ENCODE assay signal across 1 cellular context in genomic region chr7:143906895-143907294, GRCh38.
TF ChIP-seq lines count a peak whose summit lies in the region.

No MANE protein-coding gene starts in this region.

TF ChIP-seq in HepG2, 621 proteins besides CTCF, POLR2A, EP300 and RAD21 (continued from another document and continues in another):
- TF ChIP-seq, protein P1, sequence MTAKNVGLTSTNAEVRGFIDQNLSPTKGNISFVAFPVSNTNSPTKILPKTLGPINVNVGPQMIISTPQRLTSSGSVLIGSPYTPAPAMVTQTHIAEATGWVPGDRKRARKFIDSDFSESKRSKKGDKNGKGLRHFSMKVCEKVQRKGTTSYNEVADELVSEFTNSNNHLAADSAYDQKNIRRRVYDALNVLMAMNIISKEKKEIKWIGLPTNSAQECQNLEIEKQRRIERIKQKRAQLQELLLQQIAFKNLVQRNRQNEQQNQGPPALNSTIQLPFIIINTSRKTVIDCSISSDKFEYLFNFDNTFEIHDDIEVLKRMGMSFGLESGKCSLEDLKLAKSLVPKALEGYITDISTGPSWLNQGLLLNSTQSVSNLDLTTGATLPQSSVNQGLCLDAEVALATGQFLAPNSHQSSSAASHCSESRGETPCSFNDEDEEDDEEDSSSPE (CRISPR knock-in tag; IDR thresholded peaks at IDR 0.05): peak; percentile 25; the same call in 1 of the 2 replicates
- TF ChIP-seq PBX3 (CRISPR knock-in tag; IDR thresholded peaks at IDR 0.05; ENCODE audit: borderline replicate concordance) (no peak), SNRNP70 (IDR thresholded peaks at IDR 0.05; ENCODE audit: low read depth, low read length) (no peak), SRSF4 (IDR thresholded peaks at IDR 0.05; ENCODE audit: low read depth, low read length, poor library complexity, severe bottlenecking) (no peak), RAD51 (IDR thresholded peaks at IDR 0.05; ENCODE audit: borderline replicate concordance) (no peak), ZNF670 (CRISPR knock-in tag; IDR thresholded peaks at IDR 0.05; ENCODE audit: borderline replicate concordance) (peak; percentile 83), TCF7 (IDR thresholded peaks at IDR 0.05; ENCODE audit: low read depth) (peak; percentile 97), ZNF430 (CRISPR knock-in tag; IDR thresholded peaks at IDR 0.05) (0 out of 2 replicates have a peak, but pooled peaks have one; percentile 49), CBX5 (CRISPR knock-in tag; IDR thresholded peaks at IDR 0.05; ENCODE audit: borderline replicate concordance) (peak; percentile 96), CHD2 (IDR thresholded peaks at IDR 0.05; ENCODE audit: low read depth, low read length) (peak; percentile 23; the same call in 1 of the 2 replicates), ZNF235 (CRISPR knock-in tag; IDR thresholded peaks at IDR 0.05; ENCODE audit: borderline replicate concordance) (no peak), MBNL3 (CRISPR knock-in tag; conservative IDR thresholded peaks at IDR 0.05) (no peak), ZNF841 (CRISPR knock-in tag; IDR thresholded peaks at IDR 0.05; ENCODE audit: borderline replicate concordance) (no peak), ZNF776 (CRISPR knock-in tag; IDR thresholded peaks at IDR 0.05) (no peak), GATA4 (IDR thresholded peaks at IDR 0.05; ENCODE audit: borderline replicate concordance, low read depth) (no peak), ZNF614 (CRISPR knock-in tag; IDR thresholded peaks at IDR 0.05; ENCODE audit: borderline replicate concordance) (peak; percentile 84; the same call in 1 of the 2 replicates), ISL2 (CRISPR knock-in tag; IDR thresholded peaks at IDR 0.05) (peak; percentile 83), PRDM10 (CRISPR knock-in tag; IDR thresholded peaks at IDR 0.05; ENCODE audit: low read depth) (peak; percentile 69; the same call in 1 of the 2 replicates), ZNF777 (CRISPR knock-in tag; IDR thresholded peaks at IDR 0.05) (0 out of 2 replicates have a peak, but pooled peaks have one; percentile 17), CBX2 (IDR thresholded peaks at IDR 0.05; ENCODE audit: low read depth, low read length) (no peak), CBX2 (CRISPR knock-in tag; IDR thresholded peaks at IDR 0.05; ENCODE audit: low read depth) (no peak), KDM5A (IDR thresholded peaks at IDR 0.05; ENCODE audit: borderline replicate concordance, low read length) (no peak), ZNF660 (CRISPR knock-in tag; IDR thresholded peaks at IDR 0.05; ENCODE audit: borderline replicate concordance, low read depth) (no peak), FIP1L1 (IDR thresholded peaks at IDR 0.05; ENCODE audit: borderline replicate concordance, insufficient read depth, low read depth, low read length) (no peak), CEBPG (CRISPR knock-in tag; IDR thresholded peaks at IDR 0.05) (peak; percentile 99), PHF8 (CRISPR knock-in tag; IDR thresholded peaks at IDR 0.05) (0 out of 2 replicates have a peak, but pooled peaks have one; percentile 37), ZKSCAN5 (CRISPR knock-in tag; IDR thresholded peaks at IDR 0.05) (0 out of 2 replicates have a peak, but pooled peaks have one; percentile 26), ZNF737 (CRISPR knock-in tag; IDR thresholded peaks at IDR 0.05; ENCODE audit: borderline replicate concordance) (no peak), ZNF282 (IDR thresholded peaks at IDR 0.05; ENCODE audit: partially characterized antibody) (no peak), NR2F1 (CRISPR knock-in tag; IDR thresholded peaks at IDR 0.05) (peak; percentile 92 to 94), ZNF713 (CRISPR knock-in tag; IDR thresholded peaks at IDR 0.05) (no peak), ZNF225 (CRISPR knock-in tag; IDR thresholded peaks at IDR 0.05) (no peak), ZNF800 (CRISPR knock-in tag; IDR thresholded peaks at IDR 0.05) (no peak), GATAD2A (CRISPR knock-in tag; IDR thresholded peaks at IDR 0.05) (peak; percentile 98), ZNF232 (CRISPR knock-in tag; IDR thresholded peaks at IDR 0.05; ENCODE audit: borderline replicate concordance) (0 out of 2 replicates have a peak, but pooled peaks have one; percentile 55), NFYB (CRISPR knock-in tag; IDR thresholded peaks at IDR 0.05) (no peak)
- TF ChIP-seq, protein P2, sequence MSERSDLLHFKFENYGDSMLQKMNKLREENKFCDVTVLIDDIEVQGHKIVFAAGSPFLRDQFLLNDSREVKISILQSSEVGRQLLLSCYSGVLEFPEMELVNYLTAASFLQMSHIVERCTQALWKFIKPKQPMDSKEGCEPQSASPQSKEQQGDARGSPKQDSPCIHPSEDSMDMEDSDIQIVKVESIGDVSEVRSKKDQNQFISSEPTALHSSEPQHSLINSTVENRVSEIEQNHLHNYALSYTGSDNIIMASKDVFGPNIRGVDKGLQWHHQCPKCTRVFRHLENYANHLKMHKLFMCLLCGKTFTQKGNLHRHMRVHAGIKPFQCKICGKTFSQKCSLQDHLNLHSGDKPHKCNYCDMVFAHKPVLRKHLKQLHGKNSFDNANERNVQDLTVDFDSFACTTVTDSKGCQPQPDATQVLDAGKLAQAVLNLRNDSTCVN (CRISPR knock-in tag; IDR thresholded peaks at IDR 0.05; ENCODE audit: borderline replicate concordance): peak; percentile 62; the same call in 1 of the 2 replicates
- TF ChIP-seq, protein P3, sequence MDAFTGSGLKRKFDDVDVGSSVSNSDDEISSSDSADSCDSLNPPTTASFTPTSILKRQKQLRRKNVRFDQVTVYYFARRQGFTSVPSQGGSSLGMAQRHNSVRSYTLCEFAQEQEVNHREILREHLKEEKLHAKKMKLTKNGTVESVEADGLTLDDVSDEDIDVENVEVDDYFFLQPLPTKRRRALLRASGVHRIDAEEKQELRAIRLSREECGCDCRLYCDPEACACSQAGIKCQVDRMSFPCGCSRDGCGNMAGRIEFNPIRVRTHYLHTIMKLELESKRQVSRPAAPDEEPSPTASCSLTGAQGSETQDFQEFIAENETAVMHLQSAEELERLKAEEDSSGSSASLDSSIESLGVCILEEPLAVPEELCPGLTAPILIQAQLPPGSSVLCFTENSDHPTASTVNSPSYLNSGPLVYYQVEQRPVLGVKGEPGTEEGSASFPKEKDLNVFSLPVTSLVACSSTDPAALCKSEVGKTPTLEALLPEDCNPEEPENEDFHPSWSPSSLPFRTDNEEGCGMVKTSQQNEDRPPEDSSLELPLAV (CRISPR knock-in tag; conservative IDR thresholded peaks at IDR 0.05; ENCODE audit: low read depth): no peak
- TF ChIP-seq, protein P4, sequence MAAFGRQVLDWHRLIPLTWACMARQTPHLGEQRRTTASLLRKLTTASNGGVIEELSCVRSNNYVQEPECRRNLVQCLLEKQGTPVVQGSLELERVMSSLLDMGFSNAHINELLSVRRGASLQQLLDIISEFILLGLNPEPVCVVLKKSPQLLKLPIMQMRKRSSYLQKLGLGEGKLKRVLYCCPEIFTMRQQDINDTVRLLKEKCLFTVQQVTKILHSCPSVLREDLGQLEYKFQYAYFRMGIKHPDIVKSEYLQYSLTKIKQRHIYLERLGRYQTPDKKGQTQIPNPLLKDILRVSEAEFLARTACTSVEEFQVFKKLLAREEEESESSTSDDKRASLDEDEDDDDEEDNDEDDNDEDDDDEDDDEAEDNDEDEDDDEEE (CRISPR knock-in tag; IDR thresholded peaks at IDR 0.05): no peak
- TF ChIP-seq, protein P5, sequence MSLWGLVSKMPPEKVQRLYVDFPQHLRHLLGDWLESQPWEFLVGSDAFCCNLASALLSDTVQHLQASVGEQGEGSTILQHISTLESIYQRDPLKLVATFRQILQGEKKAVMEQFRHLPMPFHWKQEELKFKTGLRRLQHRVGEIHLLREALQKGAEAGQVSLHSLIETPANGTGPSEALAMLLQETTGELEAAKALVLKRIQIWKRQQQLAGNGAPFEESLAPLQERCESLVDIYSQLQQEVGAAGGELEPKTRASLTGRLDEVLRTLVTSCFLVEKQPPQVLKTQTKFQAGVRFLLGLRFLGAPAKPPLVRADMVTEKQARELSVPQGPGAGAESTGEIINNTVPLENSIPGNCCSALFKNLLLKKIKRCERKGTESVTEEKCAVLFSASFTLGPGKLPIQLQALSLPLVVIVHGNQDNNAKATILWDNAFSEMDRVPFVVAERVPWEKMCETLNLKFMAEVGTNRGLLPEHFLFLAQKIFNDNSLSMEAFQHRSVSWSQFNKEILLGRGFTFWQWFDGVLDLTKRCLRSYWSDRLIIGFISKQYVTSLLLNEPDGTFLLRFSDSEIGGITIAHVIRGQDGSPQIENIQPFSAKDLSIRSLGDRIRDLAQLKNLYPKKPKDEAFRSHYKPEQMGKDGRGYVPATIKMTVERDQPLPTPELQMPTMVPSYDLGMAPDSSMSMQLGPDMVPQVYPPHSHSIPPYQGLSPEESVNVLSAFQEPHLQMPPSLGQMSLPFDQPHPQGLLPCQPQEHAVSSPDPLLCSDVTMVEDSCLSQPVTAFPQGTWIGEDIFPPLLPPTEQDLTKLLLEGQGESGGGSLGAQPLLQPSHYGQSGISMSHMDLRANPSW (CRISPR knock-in tag; IDR thresholded peaks at IDR 0.05; ENCODE audit: borderline replicate concordance): 0 out of 2 replicates have a peak, but pooled peaks have one; percentile 34
- TF ChIP-seq, protein P6, sequence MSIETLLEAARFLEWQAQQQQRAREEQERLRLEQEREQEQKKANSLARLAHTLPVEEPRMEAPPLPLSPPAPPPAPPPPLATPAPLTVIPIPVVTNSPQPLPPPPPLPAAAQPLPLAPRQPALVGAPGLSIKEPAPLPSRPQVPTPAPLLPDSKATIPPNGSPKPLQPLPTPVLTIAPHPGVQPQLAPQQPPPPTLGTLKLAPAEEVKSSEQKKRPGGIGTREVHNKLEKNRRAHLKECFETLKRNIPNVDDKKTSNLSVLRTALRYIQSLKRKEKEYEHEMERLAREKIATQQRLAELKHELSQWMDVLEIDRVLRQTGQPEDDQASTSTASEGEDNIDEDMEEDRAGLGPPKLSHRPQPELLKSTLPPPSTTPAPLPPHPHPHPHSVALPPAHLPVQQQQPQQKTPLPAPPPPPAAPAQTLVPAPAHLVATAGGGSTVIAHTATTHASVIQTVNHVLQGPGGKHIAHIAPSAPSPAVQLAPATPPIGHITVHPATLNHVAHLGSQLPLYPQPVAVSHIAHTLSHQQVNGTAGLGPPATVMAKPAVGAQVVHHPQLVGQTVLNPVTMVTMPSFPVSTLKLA (IDR thresholded peaks at IDR 0.05): no peak
- TF ChIP-seq, protein P7, sequence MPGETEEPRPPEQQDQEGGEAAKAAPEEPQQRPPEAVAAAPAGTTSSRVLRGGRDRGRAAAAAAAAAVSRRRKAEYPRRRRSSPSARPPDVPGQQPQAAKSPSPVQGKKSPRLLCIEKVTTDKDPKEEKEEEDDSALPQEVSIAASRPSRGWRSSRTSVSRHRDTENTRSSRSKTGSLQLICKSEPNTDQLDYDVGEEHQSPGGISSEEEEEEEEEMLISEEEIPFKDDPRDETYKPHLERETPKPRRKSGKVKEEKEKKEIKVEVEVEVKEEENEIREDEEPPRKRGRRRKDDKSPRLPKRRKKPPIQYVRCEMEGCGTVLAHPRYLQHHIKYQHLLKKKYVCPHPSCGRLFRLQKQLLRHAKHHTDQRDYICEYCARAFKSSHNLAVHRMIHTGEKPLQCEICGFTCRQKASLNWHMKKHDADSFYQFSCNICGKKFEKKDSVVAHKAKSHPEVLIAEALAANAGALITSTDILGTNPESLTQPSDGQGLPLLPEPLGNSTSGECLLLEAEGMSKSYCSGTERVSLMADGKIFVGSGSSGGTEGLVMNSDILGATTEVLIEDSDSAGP (CRISPR knock-in tag; IDR thresholded peaks at IDR 0.05; ENCODE audit: borderline replicate concordance): no peak
